ENCODE assay signal across 8 cellular contexts in genomic region chr12:12357697-12358476, GRCh38. TPM values are rescaled to one million over a fixed set of nuclear protein-coding genes. Genes with fewer than 3 reads are reported as not detected.
DNase-seq lines count a peak whose midpoint lies in the region; ATAC-seq and TF ChIP-seq lines count a peak whose summit lies in the region.

No MANE protein-coding gene starts in this region.

- no peaks in the 10 kb centered on the region for H3K9me3 Mint-ChIP-seq in effector memory CD8-positive, alpha-beta T cell
- no peaks in the 10 kb centered on the region for H3K9me3 Mint-ChIP-seq in natural killer cell

- peak overlapping the region; percentile 92 for H3K4me3 Mint-ChIP-seq in effector memory CD8-positive, alpha-beta T cell
- H3K4me3 Mint-ChIP-seq in natural killer cell, result peak overlapping the region; percentile 96

- H3K27ac Mint-ChIP-seq in effector memory CD8-positive, alpha-beta T cell, result peak overlapping the region; percentile 98 to 99
- peak overlapping the region; percentile 92 to 97 for H3K27ac Mint-ChIP-seq in natural killer cell

- no peaks in the 10 kb centered on the region for H3K27me3 Mint-ChIP-seq in effector memory CD8-positive, alpha-beta T cell
- no peaks in the 10 kb centered on the region for H3K27me3 Mint-ChIP-seq in natural killer cell (ENCODE audit: low read depth in 2 of 2)

- DNase-seq in DMS153 treated with DMSO at 0.1 percent for 48 hours (lab: John Stamatoyannopoulos, UW; ENCODE audit: unreplicated experiment) (peak; percentile 73), DMS153 (lab: John Stamatoyannopoulos, UW) (no peak), RWPE1 (ENCODE audit: low spot score) (no peak), natural killer cell (no peak), iPS-NIHi11 (ENCODE audit: low spot score) (no peak), NCI-H2196 treated with DMSO at 0.1 percent for 48 hours (lab: John Stamatoyannopoulos, UW; ENCODE audit: unreplicated experiment) (no peak)
- DNase-seq in effector memory CD8-positive, alpha-beta T cell, result peak in 1 of 3 experiments; percentile 30

- H3K27ac ChIP-seq in RWPE1, result peak overlapping the region; percentile 82

- POLR2A ChIA-PET in RWPE1 (lab: Yijun Ruan, JAX; ENCODE audit: low non-redundant PET), result interaction anchor here (0.6 to 1.8 kb wide), 4 partner anchors 9 to 359 kb away, joined by 3 to 5 read pairs (median 4); partner anchors contain the start of gene CDKN1B

- H3K4me1 Mint-ChIP-seq in effector memory CD8-positive, alpha-beta T cell (ENCODE audit: low read depth in 2 of 2), result peaks cover 22 to 46% of the 10 kb centered on the region in 2 donors
- H3K4me1 Mint-ChIP-seq in natural killer cell, result peaks cover 26 to 31% of the 10 kb centered on the region in 2 donors

- ATAC-seq in HG03066 (IDR thresholded peaks at IDR 0.05; ENCODE audit: low read depth, unreplicated experiment) (peak; percentile 9), natural killer cell (no peak)
- ATAC-seq in effector memory CD8-positive, alpha-beta T cell (replicated peaks), result no peak

- CTCF ChIA-PET in RWPE1 (lab: Yijun Ruan, JAX), result interaction anchor here (0.5 to 1.1 kb wide), 5 partner anchors 8 to 346 kb away, joined by 3 to 6 read pairs (median 5); no protein-coding TSS in a partner anchor

- TF ChIP-seq CTCF in RWPE1 (conservative IDR thresholded peaks at IDR 0.05; ENCODE audit: low read depth) (no peak), natural killer cell (IDR thresholded peaks at IDR 0.05) (no peak)

- intact Hi-C loops in natural killer cell (cut with micrococcal nuclease), result loop anchor here (2.0 to 10.0 kb wide), 6 partner anchors 27 to 647 kb away; partner anchors contain the start of genes DUSP16, GPR19 and HEBP1

- peaks cover 14% of the 10 kb centered on the region for H3K36me3 Mint-ChIP-seq in effector memory CD8-positive, alpha-beta T cell (ENCODE audit: insufficient read depth)
- H3K36me3 Mint-ChIP-seq in natural killer cell, result no peaks in the 10 kb centered on the region

RNA-seq across cellular contexts. Expression of gene BORCS5, which starts 1.0 kb away (rescaled TPM):
- total RNA-seq in natural killer cell, result 10 to 100 TPM; 28.5 to 32.8 (median 29.2) TPM

RNA-seq across cellular contexts. Expression of gene MANSC1, which starts 7.8 kb away (rescaled TPM):
- under 1 TPM; 0.05 to 0.63 (median 0.25) TPM for total RNA-seq in natural killer cell
